In the genomic region with DNA sequence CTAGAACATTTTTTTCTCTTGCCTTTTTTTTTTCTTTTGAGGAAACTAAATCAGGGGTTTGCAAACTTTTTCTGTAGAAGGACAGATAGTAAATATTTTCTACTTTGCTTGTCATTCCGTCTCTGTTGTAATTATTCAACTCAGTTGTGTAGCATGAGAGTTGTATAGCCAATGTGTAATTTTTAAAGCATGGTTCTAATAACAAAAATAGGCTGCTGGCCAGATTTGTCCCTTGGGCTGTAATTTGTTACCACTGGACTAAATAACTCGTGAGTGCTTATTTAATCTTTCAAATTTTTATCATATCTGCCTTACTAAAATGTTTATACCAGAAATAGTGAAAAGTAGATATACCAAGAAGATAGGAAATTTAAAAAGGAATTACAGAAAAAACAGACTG, we compare ENCODE assay signal across 13 cellular contexts. TPM values are rescaled to one million over a fixed set of nuclear protein-coding genes. Genes with fewer than 3 reads are reported as not detected.
A peak's percentile ranks its signal among the peaks of the same experiment; 100 is the strongest.
DNase-seq lines count a peak whose midpoint lies in the region; ATAC-seq and TF ChIP-seq lines count a peak whose summit lies in the region.
"Had no signal": no experiment of that assay in that cellular context is flagged by ENCODE, and none has a peak within 500 bp of the region (broad histone marks: within the 10 kb centered on the region; RNA-seq: fewer than 3 reads in every experiment).

No MANE protein-coding gene starts in this region.

- H3K4me1 ChIP-seq in IMR-90 (ENCODE audit: control insufficient read depth, insufficient read depth, low read length) (peaks cover 10% of the 10 kb centered on the region; the same call in 1 of the 2 replicates), osteoblast (ENCODE audit: insufficient read depth, low read length) (peaks cover 33% of the 10 kb centered on the region), HAP-1 (no peaks in the 10 kb centered on the region)

- no peak overlapping the region for H2AFZ ChIP-seq in IMR-90 (replicated peaks; ENCODE audit: low read length, poor library complexity)
- no peak overlapping the region for H2AFZ ChIP-seq in osteoblast (ENCODE audit: low read length)
- H2AFZ ChIP-seq: PC-9 had no signal

- H4K8ac ChIP-seq in IMR-90 (ENCODE audit: low read depth in 2 of 2, low read length in 2 of 2), result no peak overlapping the region

- no peak overlapping the region for H3K9ac ChIP-seq in IMR-90 (ENCODE audit: low read depth, low read length)

- in situ Hi-C loops in IMR-90 (cut with MboI; ENCODE audit: low sequenced_read_pairs), result no loop called here
- in situ Hi-C loops in HAP-1 (cut with MboI; ENCODE audit: low sequenced_read_pairs), result no loop called here

- WGBS in IMR-90 (ENCODE audit: extremely low coverage in 2 of 2, insufficient read length in 1 of 2), 2 experiments, result no CpG with 5 or more reads among the region's 2 CpGs

- H4K20me1 ChIP-seq in IMR-90 (ENCODE audit: insufficient read depth, low read length), result no peaks in the 10 kb centered on the region
- no peaks in the 10 kb centered on the region for H4K20me1 ChIP-seq in osteoblast (ENCODE audit: insufficient read depth, low read length)

- no peak overlapping the region for H2AK9ac ChIP-seq in IMR-90 (replicated peaks; ENCODE audit: low read depth, low read length, poor library complexity)

- H3K4me3 ChIP-seq in AG10803 (ENCODE audit: low read length), result no peak overlapping the region
- H3K4me3 ChIP-seq in IMR-90 (ENCODE audit: insufficient read depth, low read depth, low read length), result no peak overlapping the region
- no peak overlapping the region for H3K4me3 ChIP-seq in osteoblast (ENCODE audit: insufficient read depth, low read length)
- H3K4me3 ChIP-seq in HAP-1, result no peak overlapping the region
- H3K4me3 ChIP-seq: PC-9 had no signal

- CTCF ChIA-PET in IMR-90 (lab: Yijun Ruan, JAX), result no interaction called here

- H3K4me2 ChIP-seq in IMR-90 (ENCODE audit: low read depth, low read length) (peak overlapping the region; percentile 42; the same call in 1 of the 2 replicates), osteoblast (ENCODE audit: insufficient read depth, low read length) (peak overlapping the region; percentile 52)
- H3K4me2 ChIP-seq: PC-9 had no signal

- intact Hi-C loops in IMR-90 (cut with micrococcal nuclease), result loop anchor here (2.0 to 5.0 kb wide), 3 partner anchors 43 to 189 kb away; a partner anchor contains a TSS

- H3K14ac ChIP-seq in IMR-90 (replicated peaks; ENCODE audit: low read depth, low read length), result no peak overlapping the region

- peak; percentile 58 for DNase-seq in AG10803 (ENCODE audit: low read depth)
- peak; percentile 14 for DNase-seq in IMR-90
- DNase-seq in fibroblast of gingiva (ENCODE audit: low read depth), result peak; percentile 87
- no peak for DNase-seq in osteoblast (ENCODE audit: insufficient read length, low spot score, missing footprints)
- DNase-seq in activated CD4-positive, alpha-beta T cell treated with anti-CD3 and anti-CD28 coated beads for 48 hours, result no peak
- DNase-seq in H4 (ENCODE audit: low spot score), result no peak
- no peak for DNase-seq in HAP-1 (ENCODE audit: low spot score in 2 of 2)
- DNase-seq in stimulated activated CD4-positive, alpha-beta T cell treated with anti-CD3 and anti-CD28 coated beads, Interleukin-2, amount 100 ng/mL, for 24 hours, result no peak
- DNase-seq: NCI-H1092, NCI-H2081 treated with DMSO at 0.1 percent for 48 hours, NCI-H510A treated with DMSO at 0.1 percent for 48 hours, NCI-H82, PC-9 had no signal

- no peak for TF ChIP-seq RAD21 in IMR-90 (IDR thresholded peaks at IDR 0.05; ENCODE audit: low read length)

- no peak overlapping the region for H3K18ac ChIP-seq in IMR-90 (ENCODE audit: low read depth, low read length)

- TF ChIP-seq POLR2A in IMR-90 (IDR thresholded peaks at IDR 0.05; ENCODE audit: low read depth, low read length), result no peak

- H3K27me3 ChIP-seq in IMR-90 (ENCODE audit: control insufficient read depth, insufficient read depth, low read length) (no peaks in the 10 kb centered on the region), osteoblast (ENCODE audit: insufficient read depth, low read length) (no peaks in the 10 kb centered on the region), HAP-1 (ENCODE audit: low read depth) (no peaks in the 10 kb centered on the region; the same call in 1 of the 2 replicates)

- no peak overlapping the region for H3K23ac ChIP-seq in IMR-90 (ENCODE audit: low read depth, low read length)

- H2BK120ac ChIP-seq in IMR-90 (ENCODE audit: low read depth, low read length), result no peak overlapping the region

- POLR2A ChIA-PET in IMR-90 (lab: Charles Lee; ENCODE audit: unreplicated experiment), result interaction anchor here (0.6 kb wide), 1 partner anchor 1958 kb away, joined by 3 read pairs; no protein-coding TSS in a partner anchor

- no peaks in the 10 kb centered on the region for H3K79me1 ChIP-seq in IMR-90 (ENCODE audit: low read depth in 1 of 2, low read length in 2 of 2)

- H2BK5ac ChIP-seq in IMR-90 (ENCODE audit: low read depth, low read length, poor library complexity, severe bottlenecking), result peak overlapping the region; percentile 8

- H3K4ac ChIP-seq in IMR-90 (ENCODE audit: low read depth, low read length), result no peak overlapping the region

- no TSS peak for BruUV-seq in IMR-90 (replicated peaks; lab: Mats Ljungman, UMichigan)

- peaks cover 15% of the 10 kb centered on the region for H3K9me3 ChIP-seq in IMR-90 (ENCODE audit: control insufficient read depth, insufficient read depth, low read length)
- H3K9me3 ChIP-seq in osteoblast (ENCODE audit: low read depth, low read length), result peaks cover 3% of the 10 kb centered on the region
- H3K9me3 ChIP-seq in HAP-1, result no peaks in the 10 kb centered on the region; the same call in 1 of the 2 replicates

- dilution Hi-C loops in IMR-90 (cut with HindIII; ENCODE audit: low sequenced_read_pairs, unreplicated experiment), result no loop called here

- H2BK15ac ChIP-seq in IMR-90 (ENCODE audit: low read depth, low read length), result no peak overlapping the region

- H4K5ac ChIP-seq in IMR-90 (ENCODE audit: low read depth, low read length), result no peak overlapping the region

- ATAC-seq in IMR-90 (ENCODE audit: low read depth), result no peak; the same call in none of the 2 replicates

- peaks cover 11% of the 10 kb centered on the region for H3K9me1 ChIP-seq in IMR-90 (ENCODE audit: insufficient read depth, low read length)

- H4K91ac ChIP-seq in IMR-90 (ENCODE audit: insufficient read depth, low read depth, low read length), result no peak overlapping the region

- H3K36me3 ChIP-seq in IMR-90 (ENCODE audit: control insufficient read depth, insufficient read depth, low read length) (no peaks in the 10 kb centered on the region), osteoblast (ENCODE audit: insufficient read depth, low read length) (no peaks in the 10 kb centered on the region), HAP-1 (replicated peaks) (no peaks in the 10 kb centered on the region)

- no peaks in the 10 kb centered on the region for H3K79me2 ChIP-seq in osteoblast (ENCODE audit: insufficient read depth, low read length)

- no peak overlapping the region for H2AK5ac ChIP-seq in IMR-90 (ENCODE audit: low read depth, low read length)

- TF ChIP-seq CTCF in AG10803 (conservative IDR thresholded peaks at IDR 0.05; ENCODE audit: low read length) (no peak), IMR-90 (conservative IDR thresholded peaks at IDR 0.05; ENCODE audit: low read depth, low read length) (no peak), osteoblast (IDR thresholded peaks at IDR 0.05; ENCODE audit: extremely low read depth, low read depth, low read length) (no peak)

- no peak overlapping the region for H3K27ac ChIP-seq in IMR-90 (ENCODE audit: insufficient read depth, low read length)
- H3K27ac ChIP-seq in osteoblast (ENCODE audit: low read depth, low read length), result peak overlapping the region; percentile 70
- H3K27ac ChIP-seq: PC-9 had no signal

- no peak overlapping the region for H3K56ac ChIP-seq in IMR-90 (ENCODE audit: extremely low read depth, insufficient read depth, low read length)

- no peak overlapping the region for H2BK20ac ChIP-seq in IMR-90 (ENCODE audit: low read depth, low read length)

TF ChIP-seq in IMR-90, 13 proteins besides CTCF, POLR2A, EP300 and RAD21:
- TF ChIP-seq NFE2L2 (IDR thresholded peaks at IDR 0.05; ENCODE audit: low read depth, low read length) (no peak), SMC3 (IDR thresholded peaks at IDR 0.05; ENCODE audit: low read depth, low read length) (no peak), MAFK (IDR thresholded peaks at IDR 0.05; ENCODE audit: low read depth, low read length) (no peak), BHLHE40 (IDR thresholded peaks at IDR 0.05; ENCODE audit: low read depth, low read length) (no peak), CHD1 (IDR thresholded peaks at IDR 0.05; ENCODE audit: low read depth, low read length) (no peak)

RNA-seq across cellular contexts. Expression of a gene that starts 43.0 kb away (rescaled TPM):
- total RNA-seq in IMR-90 (2012; rRNA removed) (0.18 and 0.56 TPM in 2 replicates), osteoblast (1.8 and 2.1 TPM in 2 replicates)
- 0.17 and 0.31 TPM in 2 replicates for polyA plus RNA-seq in IMR-90 (2012; rRNA removed)
- 0.04 TPM in 1 of 2 replicates, not detected in the other for polyA plus RNA-seq in IMR-90 (2012; cell fraction: cytosol; rRNA removed)
- 0.08 and 0.62 TPM in 2 replicates for polyA plus RNA-seq in IMR-90 (2012; cell fraction: nucleus; rRNA removed; ENCODE audit: low replicate concordance)
- 0.52 and 1.5 TPM in 2 replicates for total RNA-seq in H4 (2014; rRNA removed; shearing (Covaris generic))

RNA-seq across cellular contexts. Expression of a gene that starts 43.2 kb away (rescaled TPM):
- 37.5 and 37.8 TPM in 2 replicates for total RNA-seq in IMR-90 (2012; rRNA removed)
- 18.6 and 20.1 TPM in 2 replicates for polyA plus RNA-seq in IMR-90 (2012; rRNA removed)
- polyA plus RNA-seq in IMR-90 (2012; cell fraction: cytosol; rRNA removed), result 7.9 and 9.2 TPM in 2 replicates
- 33.8 and 61.9 TPM in 2 replicates for polyA plus RNA-seq in IMR-90 (2012; cell fraction: nucleus; rRNA removed; ENCODE audit: low replicate concordance)
- 47.4 and 54.5 TPM in 2 replicates for total RNA-seq in osteoblast
- total RNA-seq in H4 (2014; rRNA removed; shearing (Covaris generic)), result 11.6 and 19.4 TPM in 2 replicates

Comparison
In these comparisons a context has a peak if more than half of its experiments do, and no peak if none do; other contexts are left out.
1. DNase-seq: peak in AG10803 (single experiment), IMR-90 (single experiment) and fibroblast of gingiva (single experiment); none in osteoblast (single experiment), activated CD4-positive, alpha-beta T cell treated with anti-CD3 and anti-CD28 coated beads for 48 hours (single experiment), H4 (single experiment), HAP-1 (0 of 2) and stimulated activated CD4-positive, alpha-beta T cell treated with anti-CD3 and anti-CD28 coated beads, Interleukin-2, amount 100 ng/mL, for 24 hours (0 of 2).